1 cellular context compared by ENCODE assay signal in genomic region chr4:74375824-74376426, GRCh38.
TF ChIP-seq lines count a peak whose summit lies in the region.

No MANE protein-coding gene starts in this region.

TF ChIP-seq in A549, 52 proteins besides CTCF, POLR2A, EP300 and RAD21:
- TF ChIP-seq MAX (IDR thresholded peaks at IDR 0.05) (0 out of 2 replicates have a peak, but pooled peaks have one; percentile 20), PHF8 (IDR thresholded peaks at IDR 0.05; ENCODE audit: borderline replicate concordance, low read depth) (no peak)
TF ChIP-seq in A549: peak in this region for 1.
